ENCODE assay signal across 16 cellular contexts in the genomic region with DNA sequence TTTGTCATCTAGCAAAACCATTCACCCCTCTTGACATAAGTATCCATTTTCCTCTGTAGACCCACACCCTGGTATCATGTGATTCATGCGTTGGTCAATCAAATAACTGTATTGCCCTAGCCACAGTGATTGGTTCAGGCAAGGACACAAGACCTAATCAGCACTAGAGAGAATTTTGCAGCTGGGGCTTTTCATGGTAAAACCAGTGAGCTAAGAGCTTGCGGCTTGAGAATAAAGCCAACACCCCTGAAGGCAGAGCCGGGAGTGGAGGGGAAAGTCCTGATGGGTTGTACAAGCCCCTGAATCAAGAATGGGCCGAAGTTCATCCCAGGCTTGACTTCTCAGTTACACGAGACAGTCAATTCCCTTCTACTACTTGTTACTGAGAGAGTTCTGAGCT.
"Had no signal": no experiment of that assay in that cellular context is flagged by ENCODE, and none has a peak within 500 bp of the region (broad histone marks: within the 10 kb centered on the region; RNA-seq: fewer than 3 reads in every experiment).

No MANE protein-coding gene starts in this region.

- H3K36me3 ChIP-seq: brain microvascular endothelial cell, esophagus muscularis mucosa, neutrophil, prostate gland had no signal

- H3K9me3 ChIP-seq: esophagus muscularis mucosa, neutrophil, prostate gland had no signal

- H3K4me3 ChIP-seq: dorsolateral prefrontal cortex, esophagus muscularis mucosa, prostate gland had no signal

- H3K4me1 ChIP-seq: prostate gland had no signal

- DNase-seq: activated T-cell treated with anti-CD3 and anti-CD28 coated beads, Interleukin-2, amount 50 U/mL, for 1 hour; amniotic stem cell; brain microvascular endothelial cell; foreskin melanocyte; head of caudate nucleus; kidney; stimulated activated CD4-positive, alpha-beta T cell treated with anti-CD3 and anti-CD28 coated beads, Interleukin-12 subunit alpha, Interleukin-12 subunit beta, amount 100 ng/mL, for 4 hours; stimulated activated naive CD4-positive, alpha-beta T cell treated with Interleukin-2 at 50 U/mL for 16 hours had no signal

- H3K9me3 Mint-ChIP-seq: activated naive CD4-positive, alpha-beta T cell treated with anti-CD3 and anti-CD28 coated beads, Interleukin-2, amount 50 U/mL, for 72 hours; mesothelial cell of epicardium; T-helper 1 cell treated with Interleukin-12 subunit alpha and Interleukin-12 subunit beta and Interleukin-4 antibody, amounts not matched to agents 30 μg/mL and 1 μg/mL, for 36 hours had no signal

- H3K27me3 ChIP-seq: brain microvascular endothelial cell, neutrophil had no signal

- H3K36me3 Mint-ChIP-seq: activated naive CD4-positive, alpha-beta T cell treated with anti-CD3 and anti-CD28 coated beads, Interleukin-2, amount 50 U/mL, for 72 hours; mesothelial cell of epicardium had no signal

- H3K27ac Mint-ChIP-seq: mesothelial cell of epicardium; T-helper 1 cell treated with Interleukin-12 subunit alpha and Interleukin-12 subunit beta and Interleukin-4 antibody, amounts not matched to agents 30 μg/mL and 1 μg/mL, for 36 hours had no signal

- H3K4me3 Mint-ChIP-seq: mesothelial cell of epicardium; T-helper 1 cell treated with Interleukin-12 subunit alpha and Interleukin-12 subunit beta and Interleukin-4 antibody, amounts not matched to agents 30 μg/mL and 1 μg/mL, for 36 hours had no signal

- H3K27ac ChIP-seq: brain microvascular endothelial cell, dorsolateral prefrontal cortex, esophagus muscularis mucosa, neutrophil, prostate gland had no signal

- ATAC-seq: activated naive CD4-positive, alpha-beta T cell treated with anti-CD3 and anti-CD28 coated beads, Interleukin-2, amount 50 U/mL, for 72 hours; sciatic nerve had no signal
